25 cellular contexts compared by ENCODE assay signal in the genomic region with DNA sequence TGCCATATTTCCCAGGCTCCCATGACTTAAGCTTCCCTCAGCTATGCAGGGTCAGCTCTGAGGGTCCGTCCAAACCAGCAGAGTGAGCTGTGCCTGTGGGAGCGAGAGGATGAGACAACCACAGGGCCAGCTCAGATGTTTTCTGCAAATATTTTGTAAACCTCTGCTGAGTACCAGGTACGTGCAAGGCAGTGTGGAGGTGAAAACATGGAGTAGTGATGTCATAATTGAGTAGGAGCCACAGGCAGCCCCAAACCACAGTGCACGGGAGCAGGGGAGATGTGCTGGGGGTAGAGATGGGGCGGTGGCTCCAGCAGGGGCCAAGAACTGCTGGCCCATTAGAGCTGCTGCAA.
DNase-seq lines count a peak whose midpoint lies in the region; ATAC-seq and TF ChIP-seq lines count a peak whose summit lies in the region.
"Had no signal": no experiment of that assay in that cellular context is flagged by ENCODE, and none has a peak within 500 bp of the region (broad histone marks: within the 10 kb centered on the region; RNA-seq: fewer than 3 reads in every experiment).

No MANE protein-coding gene starts in this region.

- no peak overlapping the region for H3K4me3 ChIP-seq in BLaER1
- H3K4me3 ChIP-seq in Loucy (ENCODE audit: low read length, poor library complexity, severe bottlenecking): peak overlapping the region; percentile 44
- H3K4me3 ChIP-seq in endodermal cell (ENCODE audit: low read length): no peak overlapping the region
- H3K4me3 ChIP-seq: A549, GM12878, GM23338 had no signal

- peak overlapping the region; percentile 84 for H3K4me2 ChIP-seq in BLaER1
- H3K4me2 ChIP-seq in Loucy (ENCODE audit: low read depth, low read length, poor library complexity, severe bottlenecking): peak overlapping the region; percentile 70
- H3K4me2 ChIP-seq: A549, GM23338 had no signal

- H3K36me3 ChIP-seq in BLaER1 (no peaks in the 10 kb centered on the region), Loucy (ENCODE audit: insufficient read depth, low read length) (no peaks in the 10 kb centered on the region), endodermal cell (ENCODE audit: control insufficient read depth, insufficient read depth, low read length) (no peaks in the 10 kb centered on the region)
- H3K36me3 ChIP-seq: BE2C had no signal

- H3K4me1 Mint-ChIP-seq in endodermal cell (peaks cover 12% of the 10 kb centered on the region), nephron progenitor cell (peaks cover 5% of the 10 kb centered on the region)
- H3K4me1 Mint-ChIP-seq: CD4-positive, CD25-positive, alpha-beta regulatory T cell; GM23338; H9 had no signal

- no peaks in the 10 kb centered on the region for H3K9me2 ChIP-seq in Loucy (replicated peaks; ENCODE audit: low read depth, low read length)

- H3K9ac ChIP-seq in BLaER1 (no peak overlapping the region), Loucy (ENCODE audit: low read depth, low read length, poor library complexity, severe bottlenecking) (peak overlapping the region; percentile 21), endodermal cell (ENCODE audit: extremely low read depth, low read length, poor library complexity, severe bottlenecking) (no peak overlapping the region)

- H3K9me3 Mint-ChIP-seq in endodermal cell: no peaks in the 10 kb centered on the region
- no peaks in the 10 kb centered on the region for H3K9me3 Mint-ChIP-seq in nephron progenitor cell
- H3K9me3 Mint-ChIP-seq: CD4-positive, CD25-positive, alpha-beta regulatory T cell; CD8-positive, alpha-beta T cell; GM23338; H9 had no signal

- H2AFZ ChIP-seq in Loucy (ENCODE audit: low read length): no peak overlapping the region
- H2AFZ ChIP-seq: GM23338 had no signal

- H3K27me3 Mint-ChIP-seq in endodermal cell (ENCODE audit: insufficient read depth) (peaks cover 28% of the 10 kb centered on the region), nephron progenitor cell (ENCODE audit: low read depth, poor library complexity) (peaks cover 27% of the 10 kb centered on the region)

- H3F3A ChIP-seq in Loucy (ENCODE audit: low read depth): no peaks in the 10 kb centered on the region

- peak overlapping the region; percentile 62; the same call in 1 of the 2 replicates for H3K27ac ChIP-seq in BLaER1
- H3K27ac ChIP-seq in endodermal cell (ENCODE audit: low read depth, low read length): no peak overlapping the region
- H3K27ac ChIP-seq: A549, C4-2B had no signal

- peaks cover 57% of the 10 kb centered on the region for H3K4me1 ChIP-seq in BLaER1
- peaks cover 35% of the 10 kb centered on the region for H3K4me1 ChIP-seq in Loucy (ENCODE audit: insufficient read depth, low read length, poor library complexity, severe bottlenecking)
- peaks cover 17% of the 10 kb centered on the region for H3K4me1 ChIP-seq in endodermal cell (ENCODE audit: control insufficient read depth, insufficient read depth, low read length)
- H3K4me1 ChIP-seq: A549, Caco-2 had no signal

- H3K27me3 ChIP-seq in BLaER1 (no peaks in the 10 kb centered on the region), Loucy (ENCODE audit: insufficient read depth, low read length, poor library complexity, severe bottlenecking) (no peaks in the 10 kb centered on the region), endodermal cell (ENCODE audit: control insufficient read depth, insufficient read depth, low read length, poor library complexity, severe bottlenecking) (peaks cover 14% of the 10 kb centered on the region)
- H3K27me3 ChIP-seq: BE2C had no signal

- no peaks in the 10 kb centered on the region for H3K79me2 ChIP-seq in Loucy (ENCODE audit: insufficient read depth, low read length)

- ATAC-seq in HG02678 (IDR thresholded peaks at IDR 0.05; ENCODE audit: unreplicated experiment): no peak
- no peak for ATAC-seq in GM18868 (IDR thresholded peaks at IDR 0.05; ENCODE audit: unreplicated experiment)
- no peak for ATAC-seq in HG03460 (IDR thresholded peaks at IDR 0.05; ENCODE audit: unreplicated experiment)
- ATAC-seq: A549; CD8-positive, alpha-beta T cell; GM12878; GM23338; HCT116 had no signal

- H3K4me3 Mint-ChIP-seq in endodermal cell (no peak overlapping the region), nephron progenitor cell (no peak overlapping the region)
- H3K4me3 Mint-ChIP-seq: CD4-positive, CD25-positive, alpha-beta regulatory T cell; CD8-positive, alpha-beta T cell; GM23338; H9 had no signal

- H3K27ac Mint-ChIP-seq in endodermal cell (no peak overlapping the region), nephron progenitor cell (peak overlapping the region; percentile 55)
- H3K27ac Mint-ChIP-seq: CD4-positive, CD25-positive, alpha-beta regulatory T cell; CD8-positive, alpha-beta T cell; GM23338; H9 had no signal

- 94 to 98% methylated on average over 5 of the region's 5 CpGs for WGBS in endodermal cell (ENCODE audit: insufficient coverage in 1 of 2, insufficient read length in 1 of 2), 2 experiments

- peak; percentile 20 for DNase-seq in endodermal cell
- no peak for DNase-seq in nephron progenitor cell
- DNase-seq in D341Med (ENCODE audit: low spot score): no peak
- DNase-seq: 8988T; ACHN; AML-193; Caco-2; CD4-positive, CD25-positive, alpha-beta regulatory T cell; CD8-positive, alpha-beta T cell; DMS 273 treated with DMSO at 0.1 percent for 48 hours; DMS79; EL; GDM1 had no signal

- H4K20me1 ChIP-seq in BLaER1 (no peaks in the 10 kb centered on the region), Loucy (ENCODE audit: insufficient read depth, low read length, poor library complexity, severe bottlenecking) (no peaks in the 10 kb centered on the region)

- TF ChIP-seq CTCF in Loucy (conservative IDR thresholded peaks at IDR 0.05; ENCODE audit: low read length) (no peak), endodermal cell (conservative IDR thresholded peaks at IDR 0.05) (no peak), nephron progenitor cell (IDR thresholded peaks at IDR 0.05) (no peak)

- H3K9me3 ChIP-seq in BLaER1 (0 out of 2 replicates have a peak, but pooled peaks cover 4% of the 10 kb centered on the region), Loucy (ENCODE audit: insufficient read depth, low read depth, low read length) (no peaks in the 10 kb centered on the region), endodermal cell (ENCODE audit: control insufficient read depth, low read length) (no peaks in the 10 kb centered on the region)
- H3K9me3 ChIP-seq: A549, BE2C, Caco-2 had no signal

- H3K36me3 Mint-ChIP-seq in endodermal cell (ENCODE audit: low read depth) (no peaks in the 10 kb centered on the region), nephron progenitor cell (ENCODE audit: low read depth) (no peaks in the 10 kb centered on the region)
- H3K36me3 Mint-ChIP-seq: CD4-positive, CD25-positive, alpha-beta regulatory T cell; CD8-positive, alpha-beta T cell had no signal
